ENCODE assay signal across 23 cellular contexts in genomic region chr1:182368369-182368768, GRCh38. TPM values are rescaled to one million over a fixed set of nuclear protein-coding genes. Genes with fewer than 3 reads are reported as not detected.
"Had no signal": no experiment of that assay in that cellular context is flagged by ENCODE, and none has a peak within 500 bp of the region (broad histone marks: within the 10 kb centered on the region; RNA-seq: fewer than 3 reads in every experiment).

No MANE protein-coding gene starts in this region.

- H3K36me3 Mint-ChIP-seq: brain; naive thymus-derived CD8-positive, alpha-beta T cell had no signal

- H3K9me3 ChIP-seq: colonic mucosa, gastroesophageal sphincter, heart right ventricle, neutrophil, pancreas, sigmoid colon, tibial nerve had no signal

- H3K36me3 ChIP-seq: colonic mucosa, gastroesophageal sphincter, heart right ventricle, neutrophil, pancreas, sigmoid colon, tibial nerve had no signal

- DNase-seq: activated CD4-positive, alpha-beta T cell treated with anti-CD3 and anti-CD28 coated beads, Interleukin-2, amount 10 ng/mL, durations not matched to agents 24 days and 14 days; activated CD8-positive, alpha-beta T cell treated with anti-CD3 and anti-CD28 coated beads for 36 hours; activated naive CD4-positive, alpha-beta T cell treated with anti-CD3 and anti-CD28 coated beads, Interleukin-2, amount 10 ng/mL, durations not matched to agents 7 days and 5 days; activated naive CD8-positive, alpha-beta T cell treated with anti-CD3 and anti-CD28 coated beads, Interleukin-2, amount 50 U/mL, for 24 hours; activated T-cell treated with anti-CD3 and anti-CD28 coated beads, Interleukin-2, amount 50 U/mL, for 24 hours; anterior cingulate cortex; caudate nucleus; colonic mucosa; endodermal cell; heart right ventricle; naive thymus-derived CD8-positive, alpha-beta T cell; pancreas; sigmoid colon; stimulated activated naive CD4-positive, alpha-beta T cell treated with Interleukin-2 at 50 U/mL for 16 hours; substantia nigra had no signal

- H3K27me3 Mint-ChIP-seq: activated CD8-positive, alpha-beta T cell treated with anti-CD3 and anti-CD28 coated beads for 36 hours; activated naive CD8-positive, alpha-beta T cell treated with anti-CD3 and anti-CD28 coated beads, Interleukin-2, amount 50 U/mL, for 24 hours had no signal

- ATAC-seq: activated CD8-positive, alpha-beta T cell treated with anti-CD3 and anti-CD28 coated beads for 36 hours; activated naive CD8-positive, alpha-beta T cell treated with anti-CD3 and anti-CD28 coated beads, Interleukin-2, amount 50 U/mL, for 24 hours; gastroesophageal sphincter; naive thymus-derived CD8-positive, alpha-beta T cell; pancreas had no signal

- H3K27me3 ChIP-seq: colonic mucosa, gastroesophageal sphincter, heart right ventricle, neutrophil, pancreas, sigmoid colon, tibial nerve had no signal

- H3K27ac Mint-ChIP-seq: activated CD4-positive, alpha-beta T cell treated with anti-CD3 and anti-CD28 coated beads, Interleukin-2, amount 10 ng/mL, durations not matched to agents 24 days and 14 days; activated CD8-positive, alpha-beta T cell treated with anti-CD3 and anti-CD28 coated beads for 36 hours; activated naive CD4-positive, alpha-beta T cell treated with anti-CD3 and anti-CD28 coated beads, Interleukin-2, amount 10 ng/mL, durations not matched to agents 7 days and 5 days; activated naive CD8-positive, alpha-beta T cell treated with anti-CD3 and anti-CD28 coated beads, Interleukin-2, amount 50 U/mL, for 24 hours; activated T-cell treated with anti-CD3 and anti-CD28 coated beads, Interleukin-2, amount 50 U/mL, for 24 hours; endodermal cell; naive thymus-derived CD8-positive, alpha-beta T cell; T-helper 1 cell treated with Interleukin-12 subunit alpha and Interleukin-12 subunit beta and Interleukin-4 antibody, amounts not matched to agents 30 μg/mL and 1 μg/mL, for 36 hours had no signal

- H3K4me3 ChIP-seq: colonic mucosa, gastroesophageal sphincter, heart right ventricle, pancreas, sigmoid colon, tibial nerve had no signal

- H3K4me1 ChIP-seq: colonic mucosa, pancreas, sigmoid colon had no signal

- H3K27ac ChIP-seq: colonic mucosa, gastroesophageal sphincter, heart right ventricle, neutrophil, pancreas, sigmoid colon had no signal

- H3K4me1 Mint-ChIP-seq: activated CD4-positive, alpha-beta T cell treated with anti-CD3 and anti-CD28 coated beads, Interleukin-2, amount 10 ng/mL, durations not matched to agents 24 days and 14 days; activated naive CD4-positive, alpha-beta T cell treated with anti-CD3 and anti-CD28 coated beads, Interleukin-2, amount 10 ng/mL, durations not matched to agents 7 days and 5 days; activated naive CD8-positive, alpha-beta T cell treated with anti-CD3 and anti-CD28 coated beads, Interleukin-2, amount 50 U/mL, for 24 hours; brain; endodermal cell had no signal

- H3K4me3 Mint-ChIP-seq: activated CD4-positive, alpha-beta T cell treated with anti-CD3 and anti-CD28 coated beads, Interleukin-2, amount 10 ng/mL, durations not matched to agents 24 days and 14 days; activated CD8-positive, alpha-beta T cell treated with anti-CD3 and anti-CD28 coated beads for 36 hours; activated naive CD4-positive, alpha-beta T cell treated with anti-CD3 and anti-CD28 coated beads, Interleukin-2, amount 10 ng/mL, durations not matched to agents 7 days and 5 days; activated naive CD8-positive, alpha-beta T cell treated with anti-CD3 and anti-CD28 coated beads, Interleukin-2, amount 50 U/mL, for 24 hours; activated T-cell treated with anti-CD3 and anti-CD28 coated beads, Interleukin-2, amount 50 U/mL, for 24 hours; brain; endodermal cell; naive thymus-derived CD8-positive, alpha-beta T cell; T-helper 1 cell treated with Interleukin-12 subunit alpha and Interleukin-12 subunit beta and Interleukin-4 antibody, amounts not matched to agents 30 μg/mL and 1 μg/mL, for 36 hours had no signal

- H3K9me3 Mint-ChIP-seq: activated CD4-positive, alpha-beta T cell treated with anti-CD3 and anti-CD28 coated beads, Interleukin-2, amount 10 ng/mL, durations not matched to agents 24 days and 14 days; activated CD8-positive, alpha-beta T cell treated with anti-CD3 and anti-CD28 coated beads for 36 hours; activated naive CD4-positive, alpha-beta T cell treated with anti-CD3 and anti-CD28 coated beads, Interleukin-2, amount 10 ng/mL, durations not matched to agents 7 days and 5 days; activated naive CD8-positive, alpha-beta T cell treated with anti-CD3 and anti-CD28 coated beads, Interleukin-2, amount 50 U/mL, for 24 hours; activated T-cell treated with anti-CD3 and anti-CD28 coated beads, Interleukin-2, amount 50 U/mL, for 24 hours; endodermal cell; T-helper 1 cell treated with Interleukin-12 subunit alpha and Interleukin-12 subunit beta and Interleukin-4 antibody, amounts not matched to agents 30 μg/mL and 1 μg/mL, for 36 hours had no signal

RNA-seq across cellular contexts. Expression of gene TEDDM1, which starts 32.1 kb away (rescaled TPM):
- total RNA-seq: activated CD4-positive, alpha-beta T cell treated with anti-CD3 and anti-CD28 coated beads, Interleukin-2, amount 10 ng/mL, durations not matched to agents 24 days and 14 days; activated CD8-positive, alpha-beta T cell treated with anti-CD3 and anti-CD28 coated beads for 36 hours; colonic mucosa; endodermal cell; epithelial cell of proximal tubule; gastroesophageal sphincter; heart right ventricle; lower leg skin; mesenteric fat pad; naive thymus-derived CD8-positive, alpha-beta T cell; pancreas; sigmoid colon; tibial nerve had no signal
